In the genomic region with DNA sequence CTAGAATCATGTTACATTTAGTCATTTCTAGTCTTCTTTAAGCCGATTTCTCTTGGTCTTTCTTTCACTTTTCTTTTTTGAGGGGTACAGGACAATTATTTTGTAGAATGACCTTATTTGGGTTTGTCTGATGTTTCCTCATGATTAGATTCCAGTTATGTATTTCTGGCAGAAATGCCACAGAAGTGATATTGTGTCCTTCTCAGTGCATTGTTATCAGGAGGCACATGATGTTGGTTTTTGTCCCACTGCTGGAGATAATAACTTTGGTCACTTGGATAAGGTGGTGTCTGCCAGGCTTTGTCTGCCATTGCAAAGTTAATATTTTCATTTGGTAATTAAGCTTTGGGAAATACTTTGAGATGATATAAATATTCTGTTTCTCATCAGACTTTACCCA, we compare ENCODE assay signal across 1 cellular context.
TF ChIP-seq lines count a peak whose summit lies in the region.

No MANE protein-coding gene starts in this region.

TF ChIP-seq in K562, 482 proteins besides CTCF, POLR2A, EP300 and RAD21 (continued from another document and continues in another):
- TF ChIP-seq, protein P1, sequence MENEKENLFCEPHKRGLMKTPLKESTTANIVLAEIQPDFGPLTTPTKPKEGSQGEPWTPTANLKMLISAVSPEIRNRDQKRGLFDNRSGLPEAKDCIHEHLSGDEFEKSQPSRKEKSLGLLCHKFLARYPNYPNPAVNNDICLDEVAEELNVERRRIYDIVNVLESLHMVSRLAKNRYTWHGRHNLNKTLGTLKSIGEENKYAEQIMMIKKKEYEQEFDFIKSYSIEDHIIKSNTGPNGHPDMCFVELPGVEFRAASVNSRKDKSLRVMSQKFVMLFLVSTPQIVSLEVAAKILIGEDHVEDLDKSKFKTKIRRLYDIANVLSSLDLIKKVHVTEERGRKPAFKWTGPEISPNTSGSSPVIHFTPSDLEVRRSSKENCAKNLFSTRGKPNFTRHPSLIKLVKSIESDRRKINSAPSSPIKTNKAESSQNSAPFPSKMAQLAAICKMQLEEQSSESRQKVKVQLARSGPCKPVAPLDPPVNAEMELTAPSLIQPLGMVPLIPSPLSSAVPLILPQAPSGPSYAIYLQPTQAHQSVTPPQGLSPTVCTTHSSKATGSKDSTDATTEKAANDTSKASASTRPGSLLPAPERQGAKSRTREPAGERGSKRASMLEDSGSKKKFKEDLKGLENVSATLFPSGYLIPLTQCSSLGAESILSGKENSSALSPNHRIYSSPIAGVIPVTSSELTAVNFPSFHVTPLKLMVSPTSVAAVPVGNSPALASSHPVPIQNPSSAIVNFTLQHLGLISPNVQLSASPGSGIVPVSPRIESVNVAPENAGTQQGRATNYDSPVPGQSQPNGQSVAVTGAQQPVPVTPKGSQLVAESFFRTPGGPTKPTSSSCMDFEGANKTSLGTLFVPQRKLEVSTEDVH (IDR thresholded peaks at IDR 0.05; ENCODE audit: low read depth, partially characterized antibody), result no peak
- no peak for TF ChIP-seq HIVEP1 (CRISPR knock-in tag; IDR thresholded peaks at IDR 0.05)
- TF ChIP-seq, protein P2, sequence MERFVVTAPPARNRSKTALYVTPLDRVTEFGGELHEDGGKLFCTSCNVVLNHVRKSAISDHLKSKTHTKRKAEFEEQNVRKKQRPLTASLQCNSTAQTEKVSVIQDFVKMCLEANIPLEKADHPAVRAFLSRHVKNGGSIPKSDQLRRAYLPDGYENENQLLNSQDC (CRISPR knock-in tag; IDR thresholded peaks at IDR 0.05), result no peak
- 0 out of 4 replicates have a peak, but pooled peaks of 1 of the 2 experiments have one; percentile 24 for TF ChIP-seq FOXA3 (CRISPR knock-in tag; conservative IDR thresholded peaks at IDR 0.05 in 1 of 2, IDR thresholded peaks at IDR 0.05 in 1 of 2)
- TF ChIP-seq ZNF324 (CRISPR knock-in tag; IDR thresholded peaks at IDR 0.05), result no peak
- no peak for TF ChIP-seq DIDO1 (tag; IDR thresholded peaks at IDR 0.05; ENCODE audit: low read depth)
- peak; percentile 93 for TF ChIP-seq CCNT2 (IDR thresholded peaks at IDR 0.05; ENCODE audit: borderline replicate concordance, extremely low read depth, insufficient read length, low read depth, low read length)
- no peak for TF ChIP-seq OTX1 (CRISPR knock-in tag; IDR thresholded peaks at IDR 0.05)
- no peak for TF ChIP-seq FOXJ2 (tag; IDR thresholded peaks at IDR 0.05)
- TF ChIP-seq KAT7 (CRISPR knock-in tag; IDR thresholded peaks at IDR 0.05; ENCODE audit: borderline replicate concordance), result no peak
- TF ChIP-seq PCBP1 (IDR thresholded peaks at IDR 0.05; ENCODE audit: low read depth, low read length, poor library complexity, severe bottlenecking), result no peak
- TF ChIP-seq ARNT (IDR thresholded peaks at IDR 0.05), result no peak
- TF ChIP-seq, protein P3, sequence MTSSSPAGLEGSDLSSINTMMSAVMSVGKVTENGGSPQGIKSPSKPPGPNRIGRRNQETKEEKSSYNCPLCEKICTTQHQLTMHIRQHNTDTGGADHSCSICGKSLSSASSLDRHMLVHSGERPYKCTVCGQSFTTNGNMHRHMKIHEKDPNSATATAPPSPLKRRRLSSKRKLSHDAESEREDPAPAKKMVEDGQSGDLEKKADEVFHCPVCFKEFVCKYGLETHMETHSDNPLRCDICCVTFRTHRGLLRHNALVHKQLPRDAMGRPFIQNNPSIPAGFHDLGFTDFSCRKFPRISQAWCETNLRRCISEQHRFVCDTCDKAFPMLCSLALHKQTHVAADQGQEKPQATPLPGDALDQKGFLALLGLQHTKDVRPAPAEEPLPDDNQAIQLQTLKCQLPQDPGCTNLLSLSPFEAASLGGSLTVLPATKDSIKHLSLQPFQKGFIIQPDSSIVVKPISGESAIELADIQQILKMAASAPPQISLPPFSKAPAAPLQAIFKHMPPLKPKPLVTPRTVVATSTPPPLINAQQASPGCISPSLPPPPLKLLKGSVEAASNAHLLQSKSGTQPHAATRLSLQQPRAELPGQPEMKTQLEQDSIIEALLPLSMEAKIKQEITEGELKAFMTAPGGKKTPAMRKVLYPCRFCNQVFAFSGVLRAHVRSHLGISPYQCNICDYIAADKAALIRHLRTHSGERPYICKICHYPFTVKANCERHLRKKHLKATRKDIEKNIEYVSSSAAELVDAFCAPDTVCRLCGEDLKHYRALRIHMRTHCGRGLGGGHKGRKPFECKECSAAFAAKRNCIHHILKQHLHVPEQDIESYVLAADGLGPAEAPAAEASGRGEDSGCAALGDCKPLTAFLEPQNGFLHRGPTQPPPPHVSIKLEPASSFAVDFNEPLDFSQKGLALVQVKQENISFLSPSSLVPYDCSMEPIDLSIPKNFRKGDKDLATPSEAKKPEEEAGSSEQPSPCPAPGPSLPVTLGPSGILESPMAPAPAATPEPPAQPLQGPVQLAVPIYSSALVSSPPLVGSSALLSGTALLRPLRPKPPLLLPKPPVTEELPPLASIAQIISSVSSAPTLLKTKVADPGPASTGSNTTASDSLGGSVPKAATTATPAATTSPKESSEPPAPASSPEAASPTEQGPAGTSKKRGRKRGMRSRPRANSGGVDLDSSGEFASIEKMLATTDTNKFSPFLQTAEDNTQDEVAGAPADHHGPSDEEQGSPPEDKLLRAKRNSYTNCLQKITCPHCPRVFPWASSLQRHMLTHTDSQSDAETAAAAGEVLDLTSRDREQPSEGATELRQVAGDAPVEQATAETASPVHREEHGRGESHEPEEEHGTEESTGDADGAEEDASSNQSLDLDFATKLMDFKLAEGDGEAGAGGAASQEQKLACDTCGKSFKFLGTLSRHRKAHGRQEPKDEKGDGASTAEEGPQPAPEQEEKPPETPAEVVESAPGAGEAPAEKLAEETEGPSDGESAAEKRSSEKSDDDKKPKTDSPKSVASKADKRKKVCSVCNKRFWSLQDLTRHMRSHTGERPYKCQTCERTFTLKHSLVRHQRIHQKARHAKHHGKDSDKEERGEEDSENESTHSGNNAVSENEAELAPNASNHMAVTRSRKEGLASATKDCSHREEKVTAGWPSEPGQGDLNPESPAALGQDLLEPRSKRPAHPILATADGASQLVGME (CRISPR knock-in tag; IDR thresholded peaks at IDR 0.05), result no peak
- no peak for TF ChIP-seq HNRNPLL (IDR thresholded peaks at IDR 0.05; ENCODE audit: low read depth, low read length, poor library complexity, severe bottlenecking)
- TF ChIP-seq, protein P4, sequence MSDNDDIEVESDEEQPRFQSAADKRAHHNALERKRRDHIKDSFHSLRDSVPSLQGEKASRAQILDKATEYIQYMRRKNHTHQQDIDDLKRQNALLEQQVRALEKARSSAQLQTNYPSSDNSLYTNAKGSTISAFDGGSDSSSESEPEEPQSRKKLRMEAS (CRISPR knock-in tag; IDR thresholded peaks at IDR 0.05), result no peak
- TF ChIP-seq GABPA (tag; conservative IDR thresholded peaks at IDR 0.05; ENCODE audit: low read depth), result no peak
- no peak for TF ChIP-seq E2F3 (CRISPR knock-in tag; IDR thresholded peaks at IDR 0.05)
- no peak for TF ChIP-seq JUN (IDR thresholded peaks at IDR 0.05; ENCODE audit: borderline replicate concordance, low read depth, low read length)
- TF ChIP-seq JUN (CRISPR knock-in tag; IDR thresholded peaks at IDR 0.05; ENCODE audit: borderline replicate concordance), result no peak
- no peak for TF ChIP-seq MCM7 (IDR thresholded peaks at IDR 0.05)
- TF ChIP-seq, protein P5, sequence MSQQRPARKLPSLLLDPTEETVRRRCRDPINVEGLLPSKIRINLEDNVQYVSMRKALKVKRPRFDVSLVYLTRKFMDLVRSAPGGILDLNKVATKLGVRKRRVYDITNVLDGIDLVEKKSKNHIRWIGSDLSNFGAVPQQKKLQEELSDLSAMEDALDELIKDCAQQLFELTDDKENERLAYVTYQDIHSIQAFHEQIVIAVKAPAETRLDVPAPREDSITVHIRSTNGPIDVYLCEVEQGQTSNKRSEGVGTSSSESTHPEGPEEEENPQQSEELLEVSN (IDR thresholded peaks at IDR 0.05; ENCODE audit: borderline replicate concordance in 1 of 2, extremely low read depth in 1 of 2, insufficient read depth in 1 of 2, insufficient read length in 1 of 2, low read depth in 1 of 2, low read length in 1 of 2, poor library complexity in 1 of 2, severe bottlenecking in 1 of 2), result no peak
- no peak; the same call in 1 of the 2 replicates for TF ChIP-seq ESRRA (IDR thresholded peaks at IDR 0.05; ENCODE audit: borderline replicate concordance, low read depth)
- TF ChIP-seq ZC3H8 (IDR thresholded peaks at IDR 0.05), result no peak
- TF ChIP-seq, protein P6, sequence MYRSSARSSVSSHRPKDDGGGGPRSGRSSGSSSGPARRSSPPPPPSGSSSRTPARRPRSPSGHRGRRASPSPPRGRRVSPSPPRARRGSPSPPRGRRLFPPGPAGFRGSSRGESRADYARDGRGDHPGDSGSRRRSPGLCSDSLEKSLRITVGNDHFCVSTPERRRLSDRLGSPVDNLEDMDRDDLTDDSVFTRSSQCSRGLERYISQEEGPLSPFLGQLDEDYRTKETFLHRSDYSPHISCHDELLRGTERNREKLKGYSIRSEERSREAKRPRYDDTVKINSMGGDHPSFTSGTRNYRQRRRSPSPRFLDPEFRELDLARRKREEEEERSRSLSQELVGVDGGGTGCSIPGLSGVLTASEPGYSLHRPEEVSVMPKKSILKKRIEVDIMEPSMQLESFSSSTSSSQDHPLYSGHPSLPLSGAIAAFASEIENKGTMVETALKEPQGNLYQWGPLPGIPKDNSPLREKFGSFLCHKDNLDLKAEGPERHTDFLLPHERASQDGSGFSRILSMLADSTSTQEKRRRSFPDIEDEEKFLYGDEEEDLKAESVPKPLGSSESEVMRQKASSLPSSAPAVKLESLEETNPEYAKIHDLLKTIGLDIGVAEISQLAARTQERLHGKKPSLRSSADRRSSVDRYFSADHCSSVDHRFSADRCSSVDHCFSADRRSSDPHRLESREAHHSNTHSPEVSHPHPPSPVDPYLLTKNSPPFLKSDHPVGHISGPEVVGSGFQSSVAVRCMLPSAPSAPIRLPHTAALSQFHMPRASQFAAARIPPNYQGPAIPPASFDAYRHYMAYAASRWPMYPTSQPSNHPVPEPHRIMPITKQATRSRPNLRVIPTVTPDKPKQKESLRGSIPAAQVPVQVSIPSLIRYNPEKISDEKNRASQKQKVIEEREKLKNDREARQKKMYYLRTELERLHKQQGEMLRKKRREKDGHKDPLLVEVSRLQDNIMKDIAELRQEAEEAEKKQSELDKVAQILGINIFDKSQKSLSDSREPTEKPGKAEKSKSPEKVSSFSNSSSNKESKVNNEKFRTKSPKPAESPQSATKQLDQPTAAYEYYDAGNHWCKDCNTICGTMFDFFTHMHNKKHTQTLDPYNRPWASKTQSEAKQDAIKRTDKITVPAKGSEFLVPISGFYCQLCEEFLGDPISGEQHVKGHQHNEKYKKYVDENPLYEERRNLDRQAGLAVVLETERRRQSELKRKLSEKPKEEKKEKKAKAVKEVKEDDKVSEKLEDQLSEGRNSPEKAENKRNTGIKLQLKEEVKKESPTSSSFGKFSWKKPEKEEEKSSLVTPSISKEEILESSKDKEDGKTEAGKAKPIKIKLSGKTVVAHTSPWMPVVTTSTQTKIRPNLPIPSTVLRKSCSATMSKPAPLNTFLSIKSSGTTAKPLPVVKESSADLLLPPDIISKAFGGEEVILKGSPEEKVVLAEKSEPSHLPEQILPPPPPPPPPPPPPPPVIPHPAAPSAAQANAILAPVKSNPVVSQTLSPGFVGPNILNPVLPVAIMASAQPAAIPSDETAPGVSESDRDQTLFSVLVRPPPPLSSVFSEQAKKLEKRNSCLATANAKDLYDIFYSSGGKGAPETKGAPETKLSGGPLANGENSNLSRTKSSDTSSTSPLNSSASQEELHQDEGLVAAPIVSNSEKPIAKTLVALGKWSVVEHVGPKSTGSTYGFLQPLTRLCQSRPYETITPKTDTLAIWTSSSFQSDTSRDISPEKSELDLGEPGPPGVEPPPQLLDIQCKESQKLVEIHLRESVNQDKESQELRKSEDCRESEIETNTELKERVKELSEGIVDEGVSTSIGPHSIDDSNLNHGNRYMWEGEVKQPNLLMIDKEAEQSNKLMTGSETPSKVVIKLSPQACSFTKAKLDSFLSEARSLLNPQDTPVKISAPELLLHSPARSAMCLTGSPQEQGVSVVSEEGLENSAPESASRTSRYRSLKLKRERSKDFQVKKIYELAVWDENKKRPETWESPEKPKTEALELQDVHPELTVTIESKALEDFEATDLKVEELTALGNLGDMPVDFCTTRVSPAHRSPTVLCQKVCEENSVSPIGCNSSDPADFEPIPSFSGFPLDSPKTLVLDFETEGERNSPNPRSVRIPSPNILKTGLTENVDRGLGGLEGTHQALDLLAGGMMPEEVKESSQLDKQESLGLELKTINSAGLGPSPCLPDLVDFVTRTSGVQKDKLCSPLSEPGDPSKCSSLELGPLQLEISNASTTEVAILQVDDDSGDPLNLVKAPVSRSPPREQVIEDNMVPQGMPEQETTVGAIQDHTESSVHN (IDR thresholded peaks at IDR 0.05; ENCODE audit: borderline replicate concordance in 1 of 2, low read depth in 1 of 2), result no peak
- TF ChIP-seq KLF10 (CRISPR knock-in tag; IDR thresholded peaks at IDR 0.05), result no peak
- TF ChIP-seq FOXJ3 (CRISPR knock-in tag; IDR thresholded peaks at IDR 0.05), result no peak
- TF ChIP-seq, protein P7, sequence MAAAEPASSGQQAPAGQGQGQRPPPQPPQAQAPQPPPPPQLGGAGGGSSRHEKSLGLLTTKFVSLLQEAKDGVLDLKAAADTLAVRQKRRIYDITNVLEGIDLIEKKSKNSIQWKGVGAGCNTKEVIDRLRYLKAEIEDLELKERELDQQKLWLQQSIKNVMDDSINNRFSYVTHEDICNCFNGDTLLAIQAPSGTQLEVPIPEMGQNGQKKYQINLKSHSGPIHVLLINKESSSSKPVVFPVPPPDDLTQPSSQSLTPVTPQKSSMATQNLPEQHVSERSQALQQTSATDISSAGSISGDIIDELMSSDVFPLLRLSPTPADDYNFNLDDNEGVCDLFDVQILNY (CRISPR knock-in tag; IDR thresholded peaks at IDR 0.05), result no peak
- no peak for TF ChIP-seq PCBP2 (IDR thresholded peaks at IDR 0.05; ENCODE audit: low read depth, low read length, poor library complexity, severe bottlenecking)
- no peak for TF ChIP-seq CSDE1 (IDR thresholded peaks at IDR 0.05)
- TF ChIP-seq, protein P8, sequence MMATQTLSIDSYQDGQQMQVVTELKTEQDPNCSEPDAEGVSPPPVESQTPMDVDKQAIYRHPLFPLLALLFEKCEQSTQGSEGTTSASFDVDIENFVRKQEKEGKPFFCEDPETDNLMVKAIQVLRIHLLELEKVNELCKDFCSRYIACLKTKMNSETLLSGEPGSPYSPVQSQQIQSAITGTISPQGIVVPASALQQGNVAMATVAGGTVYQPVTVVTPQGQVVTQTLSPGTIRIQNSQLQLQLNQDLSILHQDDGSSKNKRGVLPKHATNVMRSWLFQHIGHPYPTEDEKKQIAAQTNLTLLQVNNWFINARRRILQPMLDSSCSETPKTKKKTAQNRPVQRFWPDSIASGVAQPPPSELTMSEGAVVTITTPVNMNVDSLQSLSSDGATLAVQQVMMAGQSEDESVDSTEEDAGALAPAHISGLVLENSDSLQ (IDR thresholded peaks at IDR 0.05), result no peak
- TF ChIP-seq TSC22D4 (tag; IDR thresholded peaks at IDR 0.05), result no peak
- peak; percentile 90 for TF ChIP-seq CBFA2T2 (conservative IDR thresholded peaks at IDR 0.05)
- peak; percentile 33 for TF ChIP-seq MEIS2 (IDR thresholded peaks at IDR 0.05; ENCODE audit: partially characterized antibody)
